ENCODE assay signal across 29 cellular contexts in genomic region chr3:20066079-20066478, GRCh38. TPM values are rescaled to one million over a fixed set of nuclear protein-coding genes. Genes with fewer than 3 reads are reported as not detected.
DNase-seq lines count a peak whose midpoint lies in the region; ATAC-seq and TF ChIP-seq lines count a peak whose summit lies in the region.
"Had no signal": no experiment of that assay in that cellular context is flagged by ENCODE, and none has a peak within 500 bp of the region (broad histone marks: within the 10 kb centered on the region; RNA-seq: fewer than 3 reads in every experiment).

No MANE protein-coding gene starts in this region.

- H3K27ac ChIP-seq in esophagus squamous epithelium (peak overlapping the region in 3 of 4 donors; percentile 30 to 75 (median 71)), skin epidermis (peak overlapping the region in 14 of 21 experiments; percentile 2 to 60 (median 32)), vagina (peak overlapping the region; percentile 50)
- H3K27ac ChIP-seq: 22Rv1; BLaER1 treated with 17β-estradiol and CSF1 and Interleukin-3, amounts not matched to agents 10 nM and 100 nM; HL-60; RWPE1; SK-N-MC had no signal

- TF ChIP-seq POLR2A in esophagus squamous epithelium (IDR thresholded peaks at IDR 0.05), result no peak
- no peak for TF ChIP-seq POLR2A in vagina (IDR thresholded peaks at IDR 0.05)

- TF ChIP-seq CTCF in esophagus squamous epithelium (IDR thresholded peaks at IDR 0.05), result no peak
- no peak for TF ChIP-seq CTCF in vagina (IDR thresholded peaks at IDR 0.05)

- peaks cover 14 to 74% (median 15%) of the 10 kb centered on the region in 3 donors for H3K4me1 ChIP-seq in esophagus squamous epithelium
- peaks cover 59% of the 10 kb centered on the region for H3K4me1 ChIP-seq in vagina

- H3K27me3 ChIP-seq in esophagus squamous epithelium (no peaks in the 10 kb centered on the region), vagina (no peaks in the 10 kb centered on the region)
- H3K27me3 ChIP-seq: BLaER1 treated with 17β-estradiol and CSF1 and Interleukin-3, amounts not matched to agents 10 nM and 100 nM had no signal

- DNase-seq in DMS 273 (lab: John Stamatoyannopoulos, UW; ENCODE audit: unreplicated experiment) (peak; percentile 2), DMS 273 treated with DMSO at 0.1 percent for 48 hours (lab: John Stamatoyannopoulos, UW) (no peak), esophagus squamous epithelium (lab: John Stamatoyannopoulos, UW) (no peak), vagina (ENCODE audit: extremely low spot score in 2 of 2) (peak in 1 of 2 donors; percentile 34), HCEC 1CT (no peak)
- DNase-seq: Calu3; CD8-positive, alpha-beta memory T cell; DMS53; GDM1; KG1; NCI-H1105; NCI-H146; NCI-H2029; NCI-H2227 treated with DMSO at 0.1 percent for 48 hours; NCI-H510A treated with DMSO at 0.1 percent for 48 hours; NCI-H748 treated with DMSO at 0.1 percent for 48 hours; NK-92 treated with Interleukin-12 subunit alpha and Interleukin-12 subunit beta, amount 100 ng/mL, for 24 hours; SHP77 treated with DMSO at 0.1 percent for 48 hours had no signal

- ATAC-seq in HG03175 (IDR thresholded peaks at IDR 0.05; ENCODE audit: unreplicated experiment) (no peak), HG03095 (IDR thresholded peaks at IDR 0.05; ENCODE audit: unreplicated experiment) (no peak)
- ATAC-seq: HepG2 had no signal

- 73 to 92% methylated on average over 1 of the region's 1 CpG for WGBS in esophagus squamous epithelium, 2 donors

- H3K36me3 ChIP-seq in esophagus squamous epithelium (no peaks in the 10 kb centered on the region), vagina (no peaks in the 10 kb centered on the region)
- H3K36me3 ChIP-seq: BLaER1 treated with 17β-estradiol and CSF1 and Interleukin-3, amounts not matched to agents 10 nM and 100 nM had no signal

- H3K9me3 ChIP-seq in esophagus squamous epithelium (no peaks in the 10 kb centered on the region), vagina (no peaks in the 10 kb centered on the region)

- H3K4me3 ChIP-seq in esophagus squamous epithelium, result no peak overlapping the region
- H3K4me3 ChIP-seq in skin epidermis, result no peak overlapping the region
- no peak overlapping the region for H3K4me3 ChIP-seq in vagina
- H3K4me3 ChIP-seq: BLaER1 treated with 17β-estradiol and CSF1 and Interleukin-3, amounts not matched to agents 10 nM and 100 nM; SK-N-MC had no signal

- intact Hi-C loops in esophagus squamous epithelium (cut with DNase I) (no loop called here), vagina (cut with DNase I) (no loop called here)

RNA-seq across cellular contexts. Expression of gene KAT2B, which starts 25.8 kb away (rescaled TPM):
- total RNA-seq in esophagus squamous epithelium (10 to 100 TPM; 20.0 to 27.1 (median 23.8) TPM), vagina (41.0 TPM)

RNA-seq across cellular contexts. Expression of gene PP2D1, which starts 54.0 kb away (rescaled TPM):
- not detected for total RNA-seq in esophagus squamous epithelium
- total RNA-seq in vagina, result not detected
- total RNA-seq: Calu3; CD8-positive, alpha-beta memory T cell; H4; HepG2; HT-29 had no signal
